11 cellular contexts compared by ENCODE assay signal in the genomic region with DNA sequence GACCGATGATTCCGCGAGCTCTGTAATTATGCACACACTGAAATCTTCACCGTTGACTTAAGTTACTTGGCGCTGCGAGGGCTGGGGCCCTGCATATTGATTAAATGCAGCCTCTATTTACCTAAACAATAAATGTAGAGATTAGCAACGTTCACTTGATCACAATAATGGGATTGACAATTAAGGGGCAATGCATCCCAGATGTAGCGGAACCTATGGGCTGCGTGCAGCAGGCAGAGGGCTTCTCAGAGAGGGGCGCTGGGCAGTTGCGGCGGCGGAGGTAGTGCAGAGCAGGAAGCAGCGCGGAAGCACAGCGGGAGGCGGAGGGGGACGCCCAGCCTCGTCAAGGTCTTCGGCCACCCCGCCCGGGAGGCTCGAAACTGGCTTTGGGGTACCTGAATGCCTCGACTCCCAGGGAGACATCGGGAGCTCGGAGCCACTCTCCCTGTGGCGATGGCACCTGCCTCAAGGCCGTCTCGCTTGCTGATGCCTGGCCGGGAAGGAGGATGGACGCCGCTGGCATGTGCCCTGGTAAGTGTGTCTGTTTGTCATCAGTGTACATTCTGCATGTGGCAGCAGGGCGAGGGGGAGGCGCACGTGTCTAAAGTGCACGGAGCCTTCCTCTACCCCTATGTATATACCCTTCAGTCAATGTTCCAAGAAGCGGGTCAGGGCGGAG. TPM values are rescaled to one million over a fixed set of nuclear protein-coding genes. Genes with fewer than 3 reads are reported as not detected.
DNase-seq lines count a peak whose midpoint lies in the region; ATAC-seq and TF ChIP-seq lines count a peak whose summit lies in the region.
"Had no signal": no experiment of that assay in that cellular context is flagged by ENCODE, and none has a peak within 500 bp of the region (broad histone marks: within the 10 kb centered on the region; RNA-seq: fewer than 3 reads in every experiment).

No MANE protein-coding gene starts in this region.

- intact Hi-C loops in activated CD4-positive, alpha-beta T cell treated with anti-CD3 and anti-CD28 coated beads, Interleukin-2, amount 10 ng/mL, durations not matched to agents 24 days and 14 days (cut with micrococcal nuclease), result loop anchor here (1.0 to 10.0 kb wide), 2 partner anchors 14 to 172 kb away; no protein-coding TSS in a partner anchor

- H3K4me1 Mint-ChIP-seq in activated CD4-positive, alpha-beta T cell treated with anti-CD3 and anti-CD28 coated beads, Interleukin-2, amount 10 ng/mL, durations not matched to agents 24 days and 14 days, result peaks cover 16% of the 10 kb centered on the region
- peaks cover 30% of the 10 kb centered on the region for H3K4me1 Mint-ChIP-seq in activated naive CD8-positive, alpha-beta T cell (ENCODE audit: low read depth)

- peak; percentile 72 for DNase-seq in activated CD4-positive, alpha-beta T cell treated with anti-CD3 and anti-CD28 coated beads, Interleukin-2, amount 10 ng/mL, durations not matched to agents 24 days and 14 days
- DNase-seq in activated CD4-positive, alpha-beta T cell treated with anti-CD3 and anti-CD28 coated beads, Interleukin-2, amount 50 U/mL, for 1 hour, result no peak
- peak; percentile 64 for DNase-seq in islet precursor cell
- DNase-seq in thoracic aorta (ENCODE audit: low spot score), result no peak
- DNase-seq in NCI-H526 treated with DMSO at 0.1 percent for 48 hours (lab: John Stamatoyannopoulos, UW), result no peak
- DNase-seq in GDM1 (lab: John Stamatoyannopoulos, UW), result no peak
- DNase-seq in HAP-1 (ENCODE audit: low spot score in 2 of 2), result no peak
- DNase-seq: GF-D8, right lobe of liver had no signal

- H3K9me3 Mint-ChIP-seq in activated CD4-positive, alpha-beta T cell treated with anti-CD3 and anti-CD28 coated beads, Interleukin-2, amount 10 ng/mL, durations not matched to agents 24 days and 14 days, result peaks cover 10% of the 10 kb centered on the region
- H3K9me3 Mint-ChIP-seq in activated naive CD8-positive, alpha-beta T cell (ENCODE audit: low read depth), result no peaks in the 10 kb centered on the region

- ATAC-seq in thoracic aorta (ENCODE audit: insufficient number of reproducible peaks, low FRiP score, low read depth), result no peak

- H3K4me3 ChIP-seq in thoracic aorta (peak overlapping the region; percentile 64), HAP-1 (no peak overlapping the region)

- H3K4me1 ChIP-seq in thoracic aorta (ENCODE audit: control insufficient read depth in 1 of 2, low read depth in 2 of 2), result peaks cover 14 to 15% of the 10 kb centered on the region in 2 donors
- H3K4me1 ChIP-seq in HAP-1, result peaks cover 8% of the 10 kb centered on the region

- H3K9me3 ChIP-seq in thoracic aorta (no peaks in the 10 kb centered on the region), HAP-1 (no peaks in the 10 kb centered on the region)
- H3K9me3 ChIP-seq: right lobe of liver had no signal

- no peak for TF ChIP-seq CTCF in thoracic aorta (IDR thresholded peaks at IDR 0.05)

- H3K36me3 Mint-ChIP-seq in activated CD4-positive, alpha-beta T cell treated with anti-CD3 and anti-CD28 coated beads, Interleukin-2, amount 10 ng/mL, durations not matched to agents 24 days and 14 days (ENCODE audit: low read depth), result peaks cover 4% of the 10 kb centered on the region
- H3K36me3 Mint-ChIP-seq in activated naive CD8-positive, alpha-beta T cell, result no peaks in the 10 kb centered on the region

- peak overlapping the region; percentile 80 for H3K4me3 Mint-ChIP-seq in activated CD4-positive, alpha-beta T cell treated with anti-CD3 and anti-CD28 coated beads, Interleukin-2, amount 10 ng/mL, durations not matched to agents 24 days and 14 days
- peak overlapping the region; percentile 83 for H3K4me3 Mint-ChIP-seq in activated naive CD8-positive, alpha-beta T cell

- no peak overlapping the region for H3K27ac ChIP-seq in thoracic aorta
- H3K27ac ChIP-seq: right lobe of liver had no signal

- H3K36me3 ChIP-seq in thoracic aorta, result no peaks in the 10 kb centered on the region
- no peaks in the 10 kb centered on the region for H3K36me3 ChIP-seq in HAP-1 (replicated peaks)
- H3K36me3 ChIP-seq: right lobe of liver had no signal

- peak overlapping the region; percentile 45 for H3K27ac Mint-ChIP-seq in activated CD4-positive, alpha-beta T cell treated with anti-CD3 and anti-CD28 coated beads, Interleukin-2, amount 10 ng/mL, durations not matched to agents 24 days and 14 days
- H3K27ac Mint-ChIP-seq in activated naive CD8-positive, alpha-beta T cell, result no peak overlapping the region

- in situ Hi-C loops in HAP-1 (cut with MboI; ENCODE audit: low sequenced_read_pairs), result no loop called here

- H3K27me3 Mint-ChIP-seq in activated CD4-positive, alpha-beta T cell treated with anti-CD3 and anti-CD28 coated beads, Interleukin-2, amount 10 ng/mL, durations not matched to agents 24 days and 14 days, result peaks cover 86% of the 10 kb centered on the region
- H3K27me3 Mint-ChIP-seq in activated naive CD8-positive, alpha-beta T cell, result peaks cover 60% of the 10 kb centered on the region

- H3K27me3 ChIP-seq in thoracic aorta (replicated peaks; ENCODE audit: insufficient read depth) (peaks cover 37% of the 10 kb centered on the region), HAP-1 (ENCODE audit: low read depth) (peaks cover 16% of the 10 kb centered on the region; the same call in 1 of the 2 replicates)

RNA-seq across cellular contexts. Expression of gene SP9, which starts 7.7 kb away (rescaled TPM):
- total RNA-seq in activated CD4-positive, alpha-beta T cell treated with anti-CD3 and anti-CD28 coated beads, Interleukin-2, amount 10 ng/mL, durations not matched to agents 24 days and 14 days, result not detected in 2 replicates
- total RNA-seq in thoracic aorta, result not detected
- total RNA-seq: right lobe of liver; T-helper 2 cell treated with Interferon-gamma antibody and Interleukin-4, amounts not matched to agents 100 ng/mL and 5 ng/mL, for 36 hours had no signal

Comparison
In these comparisons a context has a peak if more than half of its experiments do, and no peak if none do; other contexts are left out.
1. DNase-seq: peak in activated CD4-positive, alpha-beta T cell treated with anti-CD3 and anti-CD28 coated beads, Interleukin-2, amount 10 ng/mL, durations not matched to agents 24 days and 14 days (single experiment) and islet precursor cell (single experiment); none in activated CD4-positive, alpha-beta T cell treated with anti-CD3 and anti-CD28 coated beads, Interleukin-2, amount 50 U/mL, for 1 hour (single experiment), thoracic aorta (single experiment), NCI-H526 treated with DMSO at 0.1 percent for 48 hours (single experiment), GDM1 (single experiment) and HAP-1 (0 of 2).